In the genomic region with DNA sequence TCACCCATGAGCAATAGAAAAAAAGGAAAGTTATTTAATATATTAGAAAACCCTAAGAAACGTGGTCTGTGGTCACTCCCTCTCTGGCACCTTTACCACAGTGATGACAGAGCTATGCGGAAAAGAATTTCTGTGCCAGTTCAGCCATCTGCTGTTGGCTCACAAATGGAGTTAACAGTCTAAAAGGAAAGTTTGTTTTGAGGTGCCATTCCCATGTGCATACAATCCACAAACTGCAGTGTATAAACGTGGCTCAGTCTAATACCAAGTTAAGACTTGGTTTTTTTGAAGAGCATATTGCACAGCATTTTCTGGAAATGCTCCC, we compare ENCODE assay signal across 18 cellular contexts.
DNase-seq lines count a peak whose midpoint lies in the region; ATAC-seq, FAIRE-seq and TF ChIP-seq lines count a peak whose summit lies in the region.
"Had no signal": no experiment of that assay in that cellular context is flagged by ENCODE, and none has a peak within 500 bp of the region (broad histone marks: within the 10 kb centered on the region; RNA-seq: fewer than 3 reads in every experiment).

No MANE protein-coding gene starts in this region.

- no peaks in the 10 kb centered on the region for H3K4me1 Mint-ChIP-seq in naive thymus-derived CD4-positive, alpha-beta T cell

- H3K27ac ChIP-seq in pancreas, result no peak overlapping the region
- H3K27ac ChIP-seq in naive thymus-derived CD4-positive, alpha-beta T cell (ENCODE audit: low read depth, low read length), result no peak overlapping the region
- H3K27ac ChIP-seq: coronary artery, SK-N-MC had no signal

- no peaks in the 10 kb centered on the region for H3K9me3 ChIP-seq in pancreas
- H3K9me3 ChIP-seq in naive thymus-derived CD4-positive, alpha-beta T cell (ENCODE audit: control insufficient read depth in 2 of 3, low read length in 3 of 3), result no peaks in the 10 kb centered on the region
- H3K9me3 ChIP-seq: BE2C had no signal

- POLR2A ChIA-PET in naive thymus-derived CD4-positive, alpha-beta T cell (lab: Charles Lee), result no interaction called here

- CTCF ChIA-PET in naive thymus-derived CD4-positive, alpha-beta T cell (lab: Charles Lee), result no interaction called here

- no peak for TF ChIP-seq CTCF in fibroblast of mammary gland (conservative IDR thresholded peaks at IDR 0.05; ENCODE audit: control insufficient read depth, insufficient read depth, low read depth, low read length)
- TF ChIP-seq CTCF in pancreas (IDR thresholded peaks at IDR 0.05), result no peak
- TF ChIP-seq CTCF in lower leg skin (IDR thresholded peaks at IDR 0.05), result no peak

- H3K27me3 ChIP-seq in pancreas, result no peaks in the 10 kb centered on the region
- no peaks in the 10 kb centered on the region for H3K27me3 ChIP-seq in naive thymus-derived CD4-positive, alpha-beta T cell (ENCODE audit: control insufficient read depth in 2 of 2, insufficient read depth in 2 of 2, low read length in 2 of 2)
- H3K27me3 ChIP-seq: BE2C had no signal

- H3K4me3 Mint-ChIP-seq in naive thymus-derived CD4-positive, alpha-beta T cell, result no peak overlapping the region
- H3K4me3 Mint-ChIP-seq: mesothelial cell of epicardium had no signal

- H3K9me3 Mint-ChIP-seq in naive thymus-derived CD4-positive, alpha-beta T cell, result peaks cover 0 to 20% (median 5%) of the 10 kb centered on the region in 11 donors

- intact Hi-C loops in pancreas (cut with DNase I), result no loop called here
- intact Hi-C loops in naive thymus-derived CD4-positive, alpha-beta T cell (cut with micrococcal nuclease), result no loop called here
- intact Hi-C loops in lower leg skin (cut with DNase I; ENCODE audit: low total_unique reads), result no loop called here

- peaks cover 0 to 12% (median 6%) of the 10 kb centered on the region in 5 donors for H3K36me3 Mint-ChIP-seq in naive thymus-derived CD4-positive, alpha-beta T cell
- H3K36me3 Mint-ChIP-seq: mesothelial cell of epicardium had no signal

- H3K36me3 ChIP-seq in pancreas, result no peaks in the 10 kb centered on the region
- H3K36me3 ChIP-seq in naive thymus-derived CD4-positive, alpha-beta T cell (ENCODE audit: control insufficient read depth in 2 of 3, insufficient read depth in 3 of 3, low read length in 3 of 3), result no peaks in the 10 kb centered on the region
- H3K36me3 ChIP-seq: BE2C had no signal

- H3K27ac Mint-ChIP-seq in naive thymus-derived CD4-positive, alpha-beta T cell, result no peak overlapping the region
- H3K27ac Mint-ChIP-seq: mesothelial cell of epicardium had no signal

- H3K27me3 Mint-ChIP-seq in naive thymus-derived CD4-positive, alpha-beta T cell, result no peaks in the 10 kb centered on the region

- ATAC-seq in pancreas, result peak; percentile 94 to 95 (median 95)
- no peak for ATAC-seq in naive thymus-derived CD4-positive, alpha-beta T cell

- 21 to 24% methylated on average over 3 of the region's 3 CpGs for WGBS in pancreas, 2 donors
- WGBS in lower leg skin, 2 donors, result 15 to 24% methylated on average over 3 of the region's 3 CpGs

- DNase-seq in DMS 273 (lab: John Stamatoyannopoulos, UW; ENCODE audit: unreplicated experiment) (peak; percentile 81), NCI-H446 (lab: John Stamatoyannopoulos, UW) (peak; percentile 6 to 65), fibroblast of mammary gland (ENCODE audit: low read depth) (peak; percentile 88), pancreas (peak in 4 of 6 donors; percentile 28 to 60 (median 44)), lower leg skin (ENCODE audit: low spot score in 2 of 2) (no peak)
- DNase-seq in activated effector memory CD4-positive, alpha-beta T cell treated with anti-CD3 and anti-CD28 coated beads, Interleukin-2, amount 50 U/mL, for 16 hours, result no peak
- no peak for DNase-seq in NK-92 treated with Interleukin-12 subunit alpha and Interleukin-12 subunit beta, amount 100 ng/mL, for 24 hours (lab: John Stamatoyannopoulos, UW)
- DNase-seq in naive thymus-derived CD4-positive, alpha-beta T cell, result no peak
- DNase-seq: activated CD4-positive, alpha-beta T cell treated with anti-CD3 and anti-CD28 coated beads for 1 hour; activated gamma-delta T cell; BE2C; MM.1S; NCI-H1930; NCI-H524 treated with DMSO at 0.1 percent for 48 hours; stimulated activated CD4-positive, alpha-beta T cell treated with anti-CD3 and anti-CD28 coated beads, Interleukin-4, amount 100 ng/mL, for 1 hour had no signal

- H3K4me3 ChIP-seq in fibroblast of mammary gland (ENCODE audit: control insufficient read depth, low read depth, low read length), result no peak overlapping the region
- H3K4me3 ChIP-seq in pancreas, result no peak overlapping the region
- H3K4me3 ChIP-seq in naive thymus-derived CD4-positive, alpha-beta T cell (ENCODE audit: low read length), result no peak overlapping the region
- no peak overlapping the region for H3K4me3 ChIP-seq in lower leg skin (ENCODE audit: low read depth, poor library complexity, severe bottlenecking)
- H3K4me3 ChIP-seq: coronary artery, SK-N-MC had no signal

- no peak for FAIRE-seq in pancreas (lab: Jason Lieb, UNC)

- TF ChIP-seq POLR2A in lower leg skin (IDR thresholded peaks at IDR 0.05), result no peak

- peaks cover 11 to 16% (median 12%) of the 10 kb centered on the region in 3 donors for H3K4me1 ChIP-seq in pancreas
- no peaks in the 10 kb centered on the region for H3K4me1 ChIP-seq in naive thymus-derived CD4-positive, alpha-beta T cell (ENCODE audit: control insufficient read depth in 2 of 2, insufficient read depth in 2 of 2, low read length in 2 of 2)
- H3K4me1 ChIP-seq: BE2C had no signal

Comparison
In these comparisons a context has a peak if more than half of its experiments do, and no peak if none do; other contexts are left out.
1. DNase-seq: peak in DMS 273 (single experiment), NCI-H446 (2 of 2), fibroblast of mammary gland (single experiment) and pancreas (4 of 6); none in activated effector memory CD4-positive, alpha-beta T cell treated with anti-CD3 and anti-CD28 coated beads, Interleukin-2, amount 50 U/mL, for 16 hours (single experiment), NK-92 treated with Interleukin-12 subunit alpha and Interleukin-12 subunit beta, amount 100 ng/mL, for 24 hours (single experiment), naive thymus-derived CD4-positive, alpha-beta T cell (0 of 9) and lower leg skin (0 of 2).